ENCODE assay signal across 8 cellular contexts in genomic region chr6:170292778-170293164, GRCh38. TPM values are rescaled to one million over a fixed set of nuclear protein-coding genes. Genes with fewer than 3 reads are reported as not detected.
DNase-seq lines count a peak whose midpoint lies in the region; ATAC-seq and TF ChIP-seq lines count a peak whose summit lies in the region.

No MANE protein-coding gene starts in this region.

- peaks cover 7% of the 10 kb centered on the region for H3K27me3 ChIP-seq in vagina
- peaks cover 44% of the 10 kb centered on the region for H3K27me3 ChIP-seq in effector memory CD4-positive, alpha-beta T cell (replicated peaks; ENCODE audit: control insufficient read depth, insufficient read depth, low read length, poor library complexity, severe bottlenecking)

- intact Hi-C loops in natural killer cell (cut with micrococcal nuclease), result loop anchor here (10.0 kb wide), 1 partner anchor 222 kb away; no protein-coding TSS in a partner anchor
- intact Hi-C loops in vagina (cut with DNase I), result loop anchor here (10.0 kb wide), 1 partner anchor 458 kb away; no protein-coding TSS in a partner anchor

- no peaks in the 10 kb centered on the region for H3K36me3 ChIP-seq in vagina
- H3K36me3 ChIP-seq in effector memory CD4-positive, alpha-beta T cell (ENCODE audit: control insufficient read depth, insufficient read depth, low read length), result no peaks in the 10 kb centered on the region

- peaks cover 4% of the 10 kb centered on the region for H3K36me3 Mint-ChIP-seq in natural killer cell treated with Interleukin-12 subunit alpha and Interleukin-12 subunit beta and Interleukin-15 and Interleukin-18, amount 100 ng/mL, for 72 hours
- no peaks in the 10 kb centered on the region for H3K36me3 Mint-ChIP-seq in natural killer cell

- H3K9me3 Mint-ChIP-seq in natural killer cell treated with Interleukin-12 subunit alpha and Interleukin-12 subunit beta and Interleukin-15 and Interleukin-18, amount 100 ng/mL, for 72 hours, result no peaks in the 10 kb centered on the region
- no peaks in the 10 kb centered on the region for H3K9me3 Mint-ChIP-seq in natural killer cell

- peaks cover 33% of the 10 kb centered on the region in 2 donors for H3K4me1 Mint-ChIP-seq in natural killer cell treated with Interleukin-12 subunit alpha and Interleukin-12 subunit beta and Interleukin-15 and Interleukin-18, amount 100 ng/mL, for 72 hours (ENCODE audit: low read depth in 2 of 2)
- peaks cover 34 to 65% of the 10 kb centered on the region in 2 donors for H3K4me1 Mint-ChIP-seq in natural killer cell

- peaks cover 42 to 45% of the 10 kb centered on the region in 2 donors for H3K27me3 Mint-ChIP-seq in natural killer cell treated with Interleukin-12 subunit alpha and Interleukin-12 subunit beta and Interleukin-15 and Interleukin-18, amount 100 ng/mL, for 72 hours
- H3K27me3 Mint-ChIP-seq in natural killer cell (ENCODE audit: low read depth in 2 of 2), result peaks cover 22 to 60% of the 10 kb centered on the region in 2 donors

- H3K4me3 ChIP-seq in vagina, result no peak overlapping the region
- H3K4me3 ChIP-seq in effector memory CD4-positive, alpha-beta T cell (ENCODE audit: insufficient read depth, low read depth, low read length, poor library complexity, severe bottlenecking), result no peak overlapping the region

- TF ChIP-seq POLR2A in vagina (IDR thresholded peaks at IDR 0.05), result no peak

- ATAC-seq in natural killer cell treated with Interleukin-12 subunit alpha and Interleukin-12 subunit beta and Interleukin-15 and Interleukin-18, amount 100 ng/mL, for 72 hours, result no peak
- ATAC-seq in natural killer cell (no peak), HG03565 (IDR thresholded peaks at IDR 0.05; ENCODE audit: unreplicated experiment) (no peak)

- H3K9me3 ChIP-seq in vagina, result no peaks in the 10 kb centered on the region
- H3K9me3 ChIP-seq in effector memory CD4-positive, alpha-beta T cell (ENCODE audit: control insufficient read depth, low read length), result no peaks in the 10 kb centered on the region

- TF ChIP-seq CTCF in natural killer cell (IDR thresholded peaks at IDR 0.05) (no peak), vagina (IDR thresholded peaks at IDR 0.05) (peak in 1 of 3 experiments; percentile 36)

- in situ Hi-C loops in SK-MEL-5 (cut with HindIII; ENCODE audit: low pct_unique_long_range_greater_than_20kb, low sequenced_read_pairs), result no loop called here

- no peak overlapping the region for H3K27ac Mint-ChIP-seq in natural killer cell treated with Interleukin-12 subunit alpha and Interleukin-12 subunit beta and Interleukin-15 and Interleukin-18, amount 100 ng/mL, for 72 hours
- no peak overlapping the region for H3K27ac Mint-ChIP-seq in natural killer cell

- peak overlapping the region; percentile 81 for H3K27ac ChIP-seq in vagina
- H3K27ac ChIP-seq in effector memory CD4-positive, alpha-beta T cell (ENCODE audit: insufficient read depth, low read length, poor library complexity, severe bottlenecking), result no peak overlapping the region

- peak overlapping the region; percentile 89 for H3K4me3 Mint-ChIP-seq in natural killer cell treated with Interleukin-12 subunit alpha and Interleukin-12 subunit beta and Interleukin-15 and Interleukin-18, amount 100 ng/mL, for 72 hours
- H3K4me3 Mint-ChIP-seq in natural killer cell, result no peak overlapping the region

- peaks cover 68% of the 10 kb centered on the region for H3K4me1 ChIP-seq in vagina
- H3K4me1 ChIP-seq in effector memory CD4-positive, alpha-beta T cell (ENCODE audit: control insufficient read depth, insufficient read depth, low read length, poor library complexity, severe bottlenecking), result peaks cover 64% of the 10 kb centered on the region

- no peak for DNase-seq in natural killer cell treated with Interleukin-12 subunit alpha and Interleukin-12 subunit beta and Interleukin-15 and Interleukin-18, amount 100 ng/mL, for 72 hours (ENCODE audit: low spot score)
- DNase-seq in natural killer cell, result no peak
- DNase-seq in SK-MEL-5 (ENCODE audit: low read depth, low spot score), result peak; percentile 30
- peak; percentile 33 to 57 for DNase-seq in hippocampal formation (lab: John Stamatoyannopoulos, UW)
- peak in 1 of 2 donors; percentile 81 for DNase-seq in vagina (ENCODE audit: extremely low spot score in 2 of 2)
- DNase-seq in stimulated activated CD4-positive, alpha-beta T cell treated with anti-CD3 and anti-CD28 coated beads, Interleukin-1b, Interleukin-23, amount 100 ng/mL, for 48 hours, result no peak
- no peak for DNase-seq in effector memory CD4-positive, alpha-beta T cell

RNA-seq across cellular contexts. Expression of gene DLL1, which starts 1.9 kb away (rescaled TPM):
- under 1 TPM; 0.12 to 0.61 TPM for total RNA-seq in natural killer cell treated with Interleukin-12 subunit alpha and Interleukin-12 subunit beta and Interleukin-15 and Interleukin-18, amount 100 ng/mL, for 72 hours
- total RNA-seq in natural killer cell, result 10 to 100 TPM in 1 of 3 donors, 1 to 10 TPM in 2; 4.3 to 16.9 (median 6.0) TPM
- total RNA-seq in SK-MEL-5 (2014; rRNA removed; shearing (Covaris generic)), result 0.13 and 0.35 TPM in 2 replicates
- 0.43 and 1.2 TPM in 2 replicates for polyA plus RNA-seq in SK-MEL-5 (2015; cell fraction: cytosol; rRNA removed)
- 1.8 and 2.6 TPM in 2 replicates for polyA plus RNA-seq in SK-MEL-5 (2015; cell fraction: nucleus; rRNA removed)
- 43.5 TPM for total RNA-seq in vagina

RNA-seq across cellular contexts. Expression of gene FAM120B, which starts 13.8 kb away (rescaled TPM):
- total RNA-seq in natural killer cell treated with Interleukin-12 subunit alpha and Interleukin-12 subunit beta and Interleukin-15 and Interleukin-18, amount 100 ng/mL, for 72 hours, result 10 to 100 TPM; 19.9 to 28.0 TPM
- total RNA-seq in natural killer cell (10 to 100 TPM; 37.8 to 55.6 (median 39.9) TPM), vagina (34.6 TPM)
- total RNA-seq in SK-MEL-5 (2014; rRNA removed; shearing (Covaris generic)), result 11.1 and 11.3 TPM in 2 replicates
- 16.8 and 17.6 TPM in 2 replicates for polyA plus RNA-seq in SK-MEL-5 (2015; cell fraction: cytosol; rRNA removed)
- polyA plus RNA-seq in SK-MEL-5 (2015; cell fraction: nucleus; rRNA removed), result 27.6 and 28.2 TPM in 2 replicates

Comparison
In these comparisons a context has a peak if more than half of its experiments do, and no peak if none do; other contexts are left out.
1. DNase-seq: peak in SK-MEL-5 (single experiment) and hippocampal formation (2 of 2); none in natural killer cell treated with Interleukin-12 subunit alpha and Interleukin-12 subunit beta and Interleukin-15 and Interleukin-18, amount 100 ng/mL, for 72 hours (single experiment), natural killer cell (single experiment), stimulated activated CD4-positive, alpha-beta T cell treated with anti-CD3 and anti-CD28 coated beads, Interleukin-1b, Interleukin-23, amount 100 ng/mL, for 48 hours (single experiment) and effector memory CD4-positive, alpha-beta T cell (0 of 3).